ENCODE assay signal across 11 cellular contexts in the genomic region with DNA sequence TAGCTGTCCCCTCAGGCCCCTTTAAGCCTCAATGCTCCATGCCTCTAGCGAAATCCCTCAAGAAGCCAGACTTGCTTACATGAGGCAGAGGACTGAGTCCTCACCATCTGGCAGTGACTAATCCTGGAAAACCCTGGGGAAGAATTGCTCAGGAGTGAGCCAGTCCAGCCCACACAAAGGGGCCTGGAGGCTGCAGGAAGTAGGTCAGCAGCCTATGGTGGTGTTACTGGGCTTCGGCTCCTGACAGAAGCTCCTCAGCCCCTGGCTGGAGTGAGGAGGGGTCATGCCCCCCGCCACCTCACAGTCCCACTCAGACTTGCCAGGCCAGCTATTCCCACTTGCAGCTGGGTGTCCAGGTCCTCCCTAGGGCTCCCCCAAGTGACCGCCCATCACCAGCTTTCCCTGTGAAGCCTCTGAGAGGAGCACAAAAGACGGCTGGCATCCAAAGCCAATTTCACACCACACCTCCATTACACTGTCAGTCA.
A peak's percentile ranks its signal among the peaks of the same experiment; 100 is the strongest.
DNase-seq lines count a peak whose midpoint lies in the region; ATAC-seq and TF ChIP-seq lines count a peak whose summit lies in the region.
"Had no signal": no experiment of that assay in that cellular context is flagged by ENCODE, and none has a peak within 500 bp of the region (broad histone marks: within the 10 kb centered on the region; RNA-seq: fewer than 3 reads in every experiment).

No MANE protein-coding gene starts in this region.

- no peaks in the 10 kb centered on the region for H3K36me3 ChIP-seq in A673 (ENCODE audit: insufficient read depth, low read length, poor library complexity, severe bottlenecking)

- no peaks in the 10 kb centered on the region for H3K9me3 ChIP-seq in A673 (ENCODE audit: low read depth, low read length, poor library complexity, severe bottlenecking)

- peaks cover 16% of the 10 kb centered on the region for H3K4me1 Mint-ChIP-seq in MCF 10A (ENCODE audit: insufficient read depth, unreplicated experiment)

- DNase-seq in A673 (ENCODE audit: low spot score) (peak; percentile 15), LHCN-M2 (ENCODE audit: low read depth) (peak; percentile 99), MCF 10A (ENCODE audit: unreplicated experiment) (peak; percentile 92), kidney tubule cell (ENCODE audit: low spot score) (peak; percentile 96), NCI-H2081 treated with DMSO at 0.1 percent for 48 hours (lab: John Stamatoyannopoulos, UW) (no peak), DMS53 treated with DMSO at 0.1 percent for 48 hours (lab: John Stamatoyannopoulos, UW; ENCODE audit: unreplicated experiment) (no peak)
- DNase-seq: activated effector memory CD4-positive, alpha-beta T cell treated with anti-CD3 and anti-CD28 coated beads, Interleukin-2, amount 50 U/mL, for 16 hours; SIG-M5 had no signal

- TF ChIP-seq CTCF in A673 (conservative IDR thresholded peaks at IDR 0.05; ENCODE audit: low read depth, low read length) (no peak), MCF 10A (IDR thresholded peaks at IDR 0.05; ENCODE audit: unreplicated experiment) (no peak)

- H3K36me3 Mint-ChIP-seq in MCF 10A (ENCODE audit: insufficient read depth, unreplicated experiment) = no peaks in the 10 kb centered on the region

- H3K27me3 Mint-ChIP-seq in MCF 10A (ENCODE audit: insufficient read depth, unreplicated experiment) = no peaks in the 10 kb centered on the region
- H3K27me3 Mint-ChIP-seq: IgD-negative memory B cell had no signal

- no peaks in the 10 kb centered on the region for H3K4me1 ChIP-seq in A673 (ENCODE audit: insufficient read depth, low read length, poor library complexity, severe bottlenecking)

- H3K9me3 Mint-ChIP-seq in MCF 10A (ENCODE audit: unreplicated experiment) = peaks cover 12% of the 10 kb centered on the region

- ATAC-seq in HG03159 (IDR thresholded peaks at IDR 0.05; ENCODE audit: unreplicated experiment) = no peak
- no peak for ATAC-seq in GM18519 (IDR thresholded peaks at IDR 0.05; ENCODE audit: low FRiP score, unreplicated experiment)

- H3K27me3 ChIP-seq in A673 (replicated peaks; ENCODE audit: insufficient read depth, low read depth, low read length, poor library complexity) = no peaks in the 10 kb centered on the region

- H3K27ac Mint-ChIP-seq in MCF 10A (ENCODE audit: low read depth, unreplicated experiment) = peak overlapping the region; percentile 65

- no peak overlapping the region for H3K4me3 ChIP-seq in A673 (ENCODE audit: low read depth, low read length, poor library complexity, severe bottlenecking)

- no peak overlapping the region for H3K27ac ChIP-seq in A673 (ENCODE audit: low read depth, low read length, poor library complexity, severe bottlenecking)

- intact Hi-C loops in A673 (cut with micrococcal nuclease; ENCODE audit: unreplicated experiment) (no loop called here), MCF 10A (cut with micrococcal nuclease) (loop anchor here (2.0 kb wide), 1 partner anchor 21 kb away; no protein-coding TSS in a partner anchor)

- H3K4me3 Mint-ChIP-seq in MCF 10A (ENCODE audit: unreplicated experiment) = no peak overlapping the region
- H3K4me3 Mint-ChIP-seq: IgD-negative memory B cell had no signal

- BruUV-seq in A673 (replicated peaks; lab: Mats Ljungman, UMichigan) = no TSS peak
- no TSS peak for BruUV-seq in MCF 10A (replicated peaks; lab: Mats Ljungman, UMichigan)

- CTCF ChIA-PET in A673 (lab: Charles Lee) (no interaction called here), MCF 10A (lab: Yijun Ruan, JAX) (interaction anchor here (0.6 kb wide), 1 partner anchor 232 kb away, joined by 3 read pairs; no protein-coding TSS in a partner anchor)

- POLR2A ChIA-PET in A673 (lab: Charles Lee; ENCODE audit: low non-redundant PET) (no interaction called here), MCF 10A (lab: Yijun Ruan, JAX) (interaction anchor here (0.6 to 1.2 kb wide), 6 partner anchors 10 to 275 kb away, joined by 3 to 5 read pairs (median 3); a partner anchor contains a TSS)

Comparison
In these comparisons a context has a peak if more than half of its experiments do, and no peak if none do; other contexts are left out.
1. DNase-seq: peak in A673 (single experiment), LHCN-M2 (single experiment), MCF 10A (single experiment) and kidney tubule cell (single experiment); none in NCI-H2081 treated with DMSO at 0.1 percent for 48 hours (single experiment) and DMS53 treated with DMSO at 0.1 percent for 48 hours (single experiment).